Comparison of ENCODE assay signal across 8 cellular contexts in genomic region chr12:31728917-31729640, GRCh38. TPM values are rescaled to one million over a fixed set of nuclear protein-coding genes. Genes with fewer than 3 reads are reported as not detected.
DNase-seq lines count a peak whose midpoint lies in the region; ATAC-seq, FAIRE-seq and TF ChIP-seq lines count a peak whose summit lies in the region.

Gene AMN1, minus strand, starts transcription at chr12:31729021. Its CDS starts 13 bp downstream, at chr12:31729008.

- H3K9me3 Mint-ChIP-seq in activated CD4-positive, alpha-beta T cell treated with anti-CD3 and anti-CD28 coated beads, Interleukin-2, amount 10 ng/mL, durations not matched to agents 24 days and 14 days: peaks cover 9% of the 10 kb centered on the region

- no peaks in the 10 kb centered on the region for H3K4me1 ChIP-seq in BE2C

- no peaks in the 10 kb centered on the region for H3K9me3 ChIP-seq in BE2C

- no peak for TF ChIP-seq CTCF in BE2C (IDR thresholded peaks at IDR 0.05; ENCODE audit: low read depth, low read length)
- no peak for TF ChIP-seq CTCF in coronary artery (IDR thresholded peaks at IDR 0.05)

- H3K4me1 Mint-ChIP-seq in activated CD4-positive, alpha-beta T cell treated with anti-CD3 and anti-CD28 coated beads, Interleukin-2, amount 10 ng/mL, durations not matched to agents 24 days and 14 days: peaks cover 44% of the 10 kb centered on the region

- intact Hi-C loops in activated CD4-positive, alpha-beta T cell treated with anti-CD3 and anti-CD28 coated beads, Interleukin-2, amount 10 ng/mL, durations not matched to agents 24 days and 14 days (cut with micrococcal nuclease): loop anchor here (1.0 to 10.0 kb wide), 10 partner anchors 20 to 948 kb away; partner anchors contain the start of genes BICD1, DNM1L, ETFBKMT and RESF1

- no peaks in the 10 kb centered on the region for H3K36me3 ChIP-seq in BE2C

- peak; percentile 96 for FAIRE-seq in GM19239 (lab: Jason Lieb, UNC)

- peak within 1 kb of the TSS; percentile 85 for H3K4me3 ChIP-seq in BE2C (ENCODE audit: low read depth, low read length)
- peak within 1 kb of the TSS; percentile 82 for H3K4me3 ChIP-seq in coronary artery

- H3K27me3 Mint-ChIP-seq in activated CD4-positive, alpha-beta T cell treated with anti-CD3 and anti-CD28 coated beads, Interleukin-2, amount 10 ng/mL, durations not matched to agents 24 days and 14 days: no peaks in the 10 kb centered on the region

- H3K4me3 Mint-ChIP-seq in activated CD4-positive, alpha-beta T cell treated with anti-CD3 and anti-CD28 coated beads, Interleukin-2, amount 10 ng/mL, durations not matched to agents 24 days and 14 days: peak within 1 kb of the TSS; percentile 95

- H3K27ac ChIP-seq in coronary artery (peak within 1 kb of the TSS; percentile 87 to 97), layer of hippocampus (ENCODE audit: low read depth, low read length) (peak within 1 kb of the TSS; percentile 97)

- H3K27ac Mint-ChIP-seq in activated CD4-positive, alpha-beta T cell treated with anti-CD3 and anti-CD28 coated beads, Interleukin-2, amount 10 ng/mL, durations not matched to agents 24 days and 14 days: peak within 1 kb of the TSS; percentile 99

- H3K36me3 Mint-ChIP-seq in activated CD4-positive, alpha-beta T cell treated with anti-CD3 and anti-CD28 coated beads, Interleukin-2, amount 10 ng/mL, durations not matched to agents 24 days and 14 days (ENCODE audit: low read depth): peaks cover 15% of the 10 kb centered on the region

- no peaks in the 10 kb centered on the region for H3K27me3 ChIP-seq in BE2C
- H3K27me3 ChIP-seq in layer of hippocampus (ENCODE audit: control insufficient read depth, insufficient read depth, low read length): no peaks in the 10 kb centered on the region

- DNase-seq in BE2C (peak; percentile 99), GM19239 (ENCODE audit: insufficient read length, low spot score) (peak; percentile 82), NCI-H524 treated with DMSO at 0.1 percent for 48 hours (lab: John Stamatoyannopoulos, UW) (peak; percentile 96), coronary artery (ENCODE audit: low spot score) (peak; percentile 100)
- peak; percentile 100 for DNase-seq in activated CD4-positive, alpha-beta T cell treated with anti-CD3 and anti-CD28 coated beads, Interleukin-2, amount 10 ng/mL, durations not matched to agents 24 days and 14 days
- DNase-seq in stimulated activated CD4-positive, alpha-beta T cell treated with anti-CD3 and anti-CD28 coated beads, Interleukin-1b, Interleukin-23, amount 100 ng/mL, for 24 hours (ENCODE audit: low read depth in 4 of 4, low spot score in 1 of 4): peak; percentile 89 to 96 (median 93)

- ATAC-seq in HG03442 (IDR thresholded peaks at IDR 0.05; ENCODE audit: unreplicated experiment): peak; percentile 92

RNA-seq across cellular contexts. Expression of gene AMN1, which starts in this region (rescaled TPM):
- polyA plus RNA-seq in BE2C (2012; ENCODE audit: insufficient read depth, insufficient read length, low read depth): 9.0 TPM
- total RNA-seq in activated CD4-positive, alpha-beta T cell treated with anti-CD3 and anti-CD28 coated beads, Interleukin-2, amount 10 ng/mL, durations not matched to agents 24 days and 14 days: 2.3 and 2.4 TPM in 2 replicates

Comparison
In these comparisons a context has a peak if more than half of its experiments do, and no peak if none do; other contexts are left out.
1. Peak in every context shown above with its lines: DNase-seq, ATAC-seq, H3K4me3 ChIP-seq and H3K27ac ChIP-seq.